Comparison of ENCODE assay signal across 37 cellular contexts in the genomic region with DNA sequence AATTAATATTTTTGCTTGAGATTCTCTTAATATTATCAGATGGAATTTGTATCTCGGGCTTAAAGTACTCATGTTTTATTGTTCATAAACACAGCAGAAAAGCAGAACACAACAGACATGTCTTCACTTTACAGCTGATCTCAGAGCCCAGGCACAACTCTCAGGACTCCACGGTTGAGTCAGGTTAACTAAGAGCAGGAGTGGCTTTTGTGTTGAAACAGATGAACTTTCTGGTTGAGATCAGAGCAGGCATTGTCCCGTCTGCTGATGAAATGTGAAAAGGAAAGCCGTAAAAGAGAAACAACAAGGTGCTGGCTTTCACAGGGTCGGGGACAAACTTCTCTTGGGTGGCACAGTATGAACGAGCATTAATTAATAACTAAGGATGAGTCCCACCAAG. TPM values are rescaled to one million over a fixed set of nuclear protein-coding genes. Genes with fewer than 3 reads are reported as not detected.
"Had no signal": no experiment of that assay in that cellular context is flagged by ENCODE, and none has a peak within 500 bp of the region (broad histone marks: within the 10 kb centered on the region; RNA-seq: fewer than 3 reads in every experiment).

No MANE protein-coding gene starts in this region.

- H3K9me3 ChIP-seq: body of pancreas, breast epithelium had no signal

- ATAC-seq: activated CD8-positive, alpha-beta T cell treated with anti-CD3 and anti-CD28 coated beads for 36 hours; activated naive CD4-positive, alpha-beta T cell treated with anti-CD3 and anti-CD28 coated beads, Interleukin-2, amount 50 U/mL, for 72 hours; activated T-cell treated with anti-CD3 and anti-CD28 coated beads, Interleukin-2, amount 50 U/mL, for 4 hours; activated T-helper 17 cell treated with anti-CD3 and anti-CD28 coated beads, Interleukin-2, amount 50 U/mL, for 72 hours; body of pancreas had no signal

- H3K4me3 ChIP-seq: adrenal gland, body of pancreas, breast epithelium had no signal

- H3K36me3 ChIP-seq: adrenal gland, brain microvascular endothelial cell, breast epithelium had no signal

- H3K36me3 Mint-ChIP-seq: activated CD4-positive, alpha-beta memory T cell treated with anti-CD3 and anti-CD28 coated beads for 36 hours; activated naive CD8-positive, alpha-beta T cell treated with anti-CD3 and anti-CD28 coated beads for 36 hours had no signal

- H3K9me3 Mint-ChIP-seq: activated B cell treated with CpG ODN at 0.5 μM for 24 hours; activated CD4-positive, alpha-beta memory T cell treated with anti-CD3 and anti-CD28 coated beads for 36 hours; activated CD4-positive, alpha-beta T cell treated with anti-CD3 and anti-CD28 coated beads, Interleukin-2, amount 10 ng/mL, durations not matched to agents 24 days and 14 days; activated CD8-positive, alpha-beta T cell treated with anti-CD3 and anti-CD28 coated beads for 36 hours; activated naive CD4-positive, alpha-beta T cell treated with anti-CD3 and anti-CD28 coated beads for 36 hours; activated naive CD4-positive, alpha-beta T cell treated with anti-CD3 and anti-CD28 coated beads, Interleukin-2, amount 50 U/mL, for 72 hours; activated naive CD8-positive, alpha-beta T cell treated with anti-CD3 and anti-CD28 coated beads for 36 hours; activated T-cell treated with anti-CD3 and anti-CD28 coated beads, Interleukin-2, amount 50 U/mL, for 4 hours; activated T-cell treated with anti-CD3 and anti-CD28 coated beads, Interleukin-2, amount 50 U/mL, for 72 hours; activated T-helper 1 cell treated with anti-CD3 and anti-CD28 coated beads, Interleukin-12 subunit alpha, Interleukin-12 subunit beta, Interleukin-2, Interleukin-4 antibody, amounts not matched to agents 30 ng/mL and 10 ng/mL and 1 ng/mL, durations not matched to agents 14 hours and 24 hours and 36 hours; activated T-helper 17 cell treated with anti-CD3 and anti-CD28 coated beads, Interleukin-2, amount 50 U/mL, for 72 hours; T-helper 2 cell treated with Interferon-gamma antibody and Interleukin-4, amounts not matched to agents 5 μg/mL and 100 μg/mL, for 36 hours had no signal

- H3K27me3 Mint-ChIP-seq: activated CD4-positive, alpha-beta memory T cell treated with anti-CD3 and anti-CD28 coated beads for 36 hours; activated CD4-positive, alpha-beta T cell treated with anti-CD3 and anti-CD28 coated beads, Interleukin-2, amount 10 ng/mL, durations not matched to agents 24 days and 14 days; activated CD8-positive, alpha-beta T cell treated with anti-CD3 and anti-CD28 coated beads for 36 hours; activated naive CD8-positive, alpha-beta T cell treated with anti-CD3 and anti-CD28 coated beads for 36 hours; activated T-helper 17 cell treated with anti-CD3 and anti-CD28 coated beads, Interleukin-2, amount 50 U/mL, for 72 hours had no signal

- H3K4me1 Mint-ChIP-seq: activated B cell treated with CpG ODN at 0.5 μM for 24 hours; activated CD4-positive, alpha-beta T cell treated with anti-CD3 and anti-CD28 coated beads, Interleukin-2, amount 10 ng/mL, durations not matched to agents 24 days and 14 days; activated naive CD8-positive, alpha-beta T cell treated with anti-CD3 and anti-CD28 coated beads for 36 hours; activated T-helper 17 cell treated with anti-CD3 and anti-CD28 coated beads, Interleukin-2, amount 50 U/mL, for 72 hours had no signal

- H3K4me3 Mint-ChIP-seq: activated B cell treated with CpG ODN at 0.5 μM for 24 hours; activated CD4-positive, alpha-beta memory T cell treated with anti-CD3 and anti-CD28 coated beads for 36 hours; activated CD4-positive, alpha-beta T cell treated with anti-CD3 and anti-CD28 coated beads, Interleukin-2, amount 10 ng/mL, durations not matched to agents 24 days and 14 days; activated CD8-positive, alpha-beta T cell treated with anti-CD3 and anti-CD28 coated beads for 36 hours; activated naive CD4-positive, alpha-beta T cell treated with anti-CD3 and anti-CD28 coated beads for 36 hours; activated naive CD8-positive, alpha-beta T cell treated with anti-CD3 and anti-CD28 coated beads for 36 hours; activated T-cell treated with anti-CD3 and anti-CD28 coated beads, Interleukin-2, amount 50 U/mL, for 4 hours; activated T-cell treated with anti-CD3 and anti-CD28 coated beads, Interleukin-2, amount 50 U/mL, for 72 hours; activated T-helper 1 cell treated with anti-CD3 and anti-CD28 coated beads, Interleukin-12 subunit alpha, Interleukin-12 subunit beta, Interleukin-2, Interleukin-4 antibody, amounts not matched to agents 30 ng/mL and 10 ng/mL and 1 ng/mL, durations not matched to agents 14 hours and 24 hours and 36 hours; activated T-helper 17 cell treated with anti-CD3 and anti-CD28 coated beads, Interleukin-2, amount 50 U/mL, for 72 hours; T-helper 2 cell treated with Interferon-gamma antibody and Interleukin-4, amounts not matched to agents 5 μg/mL and 100 μg/mL, for 36 hours had no signal

- H3K27ac ChIP-seq: adrenal gland, body of pancreas, brain microvascular endothelial cell, breast epithelium, VCaP had no signal

- DNase-seq: activated B cell treated with CpG ODN at 0.5 μM for 24 hours; activated CD4-positive, alpha-beta memory T cell treated with anti-CD3 and anti-CD28 coated beads for 36 hours; activated CD4-positive, alpha-beta T cell treated with anti-CD3 and anti-CD28 coated beads for 4 hours; activated CD4-positive, alpha-beta T cell treated with anti-CD3 and anti-CD28 coated beads, Interleukin-2, amount 10 ng/mL, durations not matched to agents 24 days and 14 days; activated CD4-positive, alpha-beta T cell treated with anti-CD3 and anti-CD28 coated beads, Interleukin-2, amount 50 U/mL, for 1 hour; activated CD4-positive, alpha-beta T cell treated with anti-CD3 and anti-CD28 coated beads, Interleukin-2, amount 50 U/mL, for 4 hours; activated CD4-positive, CD25-positive, alpha-beta regulatory T cell treated with anti-CD3 and anti-CD28 coated beads, Interleukin-2, amount 50 U/mL, for 72 hours; activated CD8-positive, alpha-beta memory T cell treated with anti-CD3 and anti-CD28 coated beads, Interleukin-2, amount 50 U/mL, for 4 hours; activated CD8-positive, alpha-beta T cell treated with anti-CD3 and anti-CD28 coated beads for 36 hours; activated effector memory CD4-positive, alpha-beta T cell treated with anti-CD3 and anti-CD28 coated beads, Interleukin-2, amount 50 U/mL, for 16 hours; activated gamma-delta T cell treated with Interleukin-2 at 50 U/mL for 16 hours; activated naive CD4-positive, alpha-beta T cell; activated naive CD4-positive, alpha-beta T cell treated with anti-CD3 and anti-CD28 coated beads for 36 hours; activated naive CD4-positive, alpha-beta T cell treated with anti-CD3 and anti-CD28 coated beads, Interleukin-2, amount 50 U/mL, for 16 hours; activated naive CD8-positive, alpha-beta T cell treated with anti-CD3 and anti-CD28 coated beads for 36 hours; activated T-cell treated with anti-CD3 and anti-CD28 coated beads for 4 hours; activated T-cell treated with anti-CD3 and anti-CD28 coated beads, Interleukin-2, amount 50 U/mL, for 1 hour; activated T-cell treated with anti-CD3 and anti-CD28 coated beads, Interleukin-2, amount 50 U/mL, for 4 hours; activated T-cell treated with anti-CD3 and anti-CD28 coated beads, Interleukin-2, amount 50 U/mL, for 72 hours; adrenal gland; amniotic stem cell; aorta; body of pancreas; brain microvascular endothelial cell; central memory CD4-positive, alpha-beta T cell; T-helper 2 cell; T-helper 9 cell had no signal

- H3K27ac Mint-ChIP-seq: activated B cell treated with CpG ODN at 0.5 μM for 24 hours; activated CD4-positive, alpha-beta memory T cell treated with anti-CD3 and anti-CD28 coated beads for 36 hours; activated CD4-positive, alpha-beta T cell treated with anti-CD3 and anti-CD28 coated beads, Interleukin-2, amount 10 ng/mL, durations not matched to agents 24 days and 14 days; activated CD8-positive, alpha-beta T cell treated with anti-CD3 and anti-CD28 coated beads for 36 hours; activated naive CD4-positive, alpha-beta T cell treated with anti-CD3 and anti-CD28 coated beads for 36 hours; activated naive CD8-positive, alpha-beta T cell treated with anti-CD3 and anti-CD28 coated beads for 36 hours; activated T-cell treated with anti-CD3 and anti-CD28 coated beads, Interleukin-2, amount 50 U/mL, for 72 hours; activated T-helper 1 cell treated with anti-CD3 and anti-CD28 coated beads, Interleukin-12 subunit alpha, Interleukin-12 subunit beta, Interleukin-2, Interleukin-4 antibody, amounts not matched to agents 30 ng/mL and 10 ng/mL and 1 ng/mL, durations not matched to agents 14 hours and 24 hours and 36 hours; activated T-helper 17 cell treated with anti-CD3 and anti-CD28 coated beads, Interleukin-2, amount 50 U/mL, for 72 hours; T-helper 2 cell treated with Interferon-gamma antibody and Interleukin-4, amounts not matched to agents 5 μg/mL and 100 μg/mL, for 36 hours had no signal

- H3K27me3 ChIP-seq: adrenal gland, body of pancreas, brain microvascular endothelial cell, breast epithelium had no signal

- H3K4me1 ChIP-seq: adrenal gland, body of pancreas, breast epithelium had no signal

RNA-seq across cellular contexts. Expression of gene BSX, which starts 50.1 kb away (rescaled TPM):
- total RNA-seq: activated B cell treated with CpG ODN at 0.5 μM for 24 hours; activated CD4-positive, alpha-beta memory T cell treated with anti-CD3 and anti-CD28 coated beads for 36 hours; activated CD4-positive, alpha-beta T cell treated with anti-CD3 and anti-CD28 coated beads, Interleukin-2, amount 10 ng/mL, durations not matched to agents 24 days and 14 days; activated CD8-positive, alpha-beta memory T cell treated with anti-CD3 and anti-CD28 coated beads for 36 hours; activated CD8-positive, alpha-beta T cell treated with anti-CD3 and anti-CD28 coated beads for 36 hours; activated naive CD4-positive, alpha-beta T cell treated with anti-CD3 and anti-CD28 coated beads for 36 hours; activated naive CD4-positive, alpha-beta T cell treated with anti-CD3 and anti-CD28 coated beads, Interleukin-2, amount 50 U/mL, for 72 hours; activated naive CD8-positive, alpha-beta T cell treated with anti-CD3 and anti-CD28 coated beads for 36 hours; activated T-cell treated with anti-CD3 and anti-CD28 coated beads, Interleukin-2, amount 50 U/mL, for 4 hours; activated T-cell treated with anti-CD3 and anti-CD28 coated beads, Interleukin-2, amount 50 U/mL, for 72 hours; activated T-helper 1 cell treated with anti-CD3 and anti-CD28 coated beads, Interleukin-12 subunit alpha, Interleukin-12 subunit beta, Interleukin-2, Interleukin-4 antibody, amounts not matched to agents 30 ng/mL and 10 ng/mL and 1 ng/mL, durations not matched to agents 14 hours and 24 hours and 36 hours; activated T-helper 17 cell treated with anti-CD3 and anti-CD28 coated beads, Interleukin-2, amount 50 U/mL, for 72 hours; adrenal gland; aorta; astrocyte; body of pancreas; breast epithelium; cardiac septum; cerebellum had no signal
- polyA plus RNA-seq: adrenal gland, aorta had no signal
